Comparison of ENCODE assay signal across 18 cellular contexts in the genomic region with DNA sequence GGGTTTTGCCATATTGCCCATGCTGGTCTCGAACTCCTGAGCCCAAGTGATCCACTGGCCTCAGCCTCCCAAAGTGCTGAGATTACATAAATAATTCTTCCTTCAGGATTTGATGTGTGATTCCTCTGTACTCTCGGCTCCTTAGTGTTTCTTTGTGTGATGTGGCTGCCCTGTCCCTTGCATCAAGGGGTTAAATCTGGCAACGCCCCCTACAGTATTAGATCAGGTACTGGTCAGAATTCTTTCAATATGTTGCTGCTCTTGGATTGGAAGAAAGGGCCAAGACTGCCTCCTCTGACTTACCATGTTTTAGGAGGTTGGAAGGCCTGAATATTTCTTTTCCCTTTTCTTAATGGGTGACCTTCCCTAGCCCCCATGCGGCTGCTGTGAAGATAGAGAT.
A peak's percentile ranks its signal among the peaks of the same experiment; 100 is the strongest.
DNase-seq lines count a peak whose midpoint lies in the region; ATAC-seq and TF ChIP-seq lines count a peak whose summit lies in the region.
"Had no signal": no experiment of that assay in that cellular context is flagged by ENCODE, and none has a peak within 500 bp of the region (broad histone marks: within the 10 kb centered on the region; RNA-seq: fewer than 3 reads in every experiment).

No MANE protein-coding gene starts in this region.

- no peaks in the 10 kb centered on the region for H3K27me3 Mint-ChIP-seq in neural progenitor cell (ENCODE audit: insufficient read depth, low read depth)

- no peaks in the 10 kb centered on the region for H3K36me3 ChIP-seq in neural progenitor cell
- H3K36me3 ChIP-seq: breast epithelium had no signal

- H3K4me3 ChIP-seq in choroid plexus epithelial cell (ENCODE audit: low read depth, low read length) (no peak overlapping the region), neural progenitor cell (no peak overlapping the region)
- H3K4me3 ChIP-seq: breast epithelium, GM23248 had no signal

- H3K9me3 ChIP-seq in neural progenitor cell (ENCODE audit: low read depth), result no peaks in the 10 kb centered on the region
- H3K9me3 ChIP-seq: breast epithelium had no signal

- H3K9ac ChIP-seq in neural progenitor cell, result no peak overlapping the region
- H3K9ac ChIP-seq: GM23248 had no signal

- H3K27me3 ChIP-seq in neural progenitor cell, result no peaks in the 10 kb centered on the region
- H3K27me3 ChIP-seq: breast epithelium had no signal

- TF ChIP-seq CTCF in choroid plexus epithelial cell (conservative IDR thresholded peaks at IDR 0.05; ENCODE audit: low read depth, low read length) (peak; percentile 12), neural progenitor cell (IDR thresholded peaks at IDR 0.05) (peak; percentile 50)

- DNase-seq in ELR (ENCODE audit: low read depth) (peak; percentile 24), HT1080 (ENCODE audit: low read depth) (peak; percentile 2), choroid plexus epithelial cell (ENCODE audit: low read depth) (no peak), neural progenitor cell (ENCODE audit: low spot score) (peak; percentile 47), mucosa of gallbladder (ENCODE audit: low spot score) (no peak), globus pallidus (ENCODE audit: low spot score) (no peak)
- DNase-seq: activated CD4-positive, alpha-beta T cell treated with anti-CD3 and anti-CD28 coated beads, Interleukin-2, amount 50 U/mL, for 4 hours; DMS79; GM23248; KBM-7; left ventricle myocardium superior; midbrain; NCI-H1694; NCI-H526 treated with DMSO at 0.1 percent for 48 hours; T-helper 9 cell had no signal

- no peak overlapping the region for H3K27ac ChIP-seq in neural progenitor cell
- H3K27ac ChIP-seq: breast epithelium, GM23248 had no signal

- no peak overlapping the region for H2AFZ ChIP-seq in neural progenitor cell (replicated peaks)
- H2AFZ ChIP-seq: GM23248 had no signal

- no peaks in the 10 kb centered on the region for H3K36me3 Mint-ChIP-seq in neural progenitor cell

- no peaks in the 10 kb centered on the region for H3K79me2 ChIP-seq in neural progenitor cell (ENCODE audit: low read depth)

- no peak overlapping the region for H3K27ac Mint-ChIP-seq in neural progenitor cell

- peaks cover 35% of the 10 kb centered on the region for H3K4me1 Mint-ChIP-seq in neural progenitor cell

- H4K20me1 ChIP-seq in neural progenitor cell (ENCODE audit: low read depth), result no peaks in the 10 kb centered on the region

- H3K4me2 ChIP-seq in neural progenitor cell, result no peak overlapping the region

- H3K9me3 Mint-ChIP-seq in neural progenitor cell, result no peaks in the 10 kb centered on the region
- H3K9me3 Mint-ChIP-seq: nephron had no signal

- no peak for ATAC-seq in HG02588 (IDR thresholded peaks at IDR 0.05; ENCODE audit: unreplicated experiment)
- ATAC-seq: left ventricle myocardium superior had no signal

- peaks cover 33% of the 10 kb centered on the region for H3K4me1 ChIP-seq in neural progenitor cell
- H3K4me1 ChIP-seq: breast epithelium had no signal

- no peak overlapping the region for H3K4me3 Mint-ChIP-seq in neural progenitor cell
- H3K4me3 Mint-ChIP-seq: nephron had no signal

- peaks cover 12% of the 10 kb centered on the region for H3F3A ChIP-seq in neural progenitor cell (ENCODE audit: low read depth)

Comparison
In these comparisons a context has a peak if more than half of its experiments do, and no peak if none do; other contexts are left out.
1. DNase-seq: peak in ELR (single experiment), HT1080 (single experiment) and neural progenitor cell (single experiment); none in choroid plexus epithelial cell (single experiment), mucosa of gallbladder (single experiment) and globus pallidus (single experiment).